Comparison of ENCODE assay signal across 16 cellular contexts in the genomic region with DNA sequence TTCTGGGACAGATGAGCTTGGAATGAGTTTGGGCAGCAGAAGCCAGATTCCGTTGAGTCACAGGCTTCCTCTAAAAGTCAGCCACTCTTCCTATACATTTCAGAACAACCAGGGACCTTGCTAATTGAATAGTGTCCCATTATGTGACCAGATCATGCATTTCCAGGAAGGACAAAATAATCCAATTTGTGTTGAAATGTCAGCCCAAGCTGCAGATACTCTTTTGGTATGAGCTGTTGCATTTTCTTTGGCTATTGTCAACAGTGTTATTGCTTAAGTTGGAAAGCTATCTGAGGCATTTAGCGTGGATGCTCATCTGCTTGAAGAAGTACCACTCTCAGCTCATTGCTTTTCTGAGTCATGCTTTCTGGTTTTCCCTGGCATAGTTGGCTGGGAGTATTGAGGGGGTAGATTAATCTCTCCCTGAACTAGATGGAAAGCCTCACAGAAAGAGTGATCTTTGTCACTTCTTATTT.
DNase-seq lines count a peak whose midpoint lies in the region; ATAC-seq and TF ChIP-seq lines count a peak whose summit lies in the region.
"Had no signal": no experiment of that assay in that cellular context is flagged by ENCODE, and none has a peak within 500 bp of the region (broad histone marks: within the 10 kb centered on the region; RNA-seq: fewer than 3 reads in every experiment).

No MANE protein-coding gene starts in this region.

- 50 to 69% methylated on average over 1 to 2 of the region's 2 CpGs for WGBS in gastroesophageal sphincter (ENCODE audit: low coverage in 1 of 2), 2 donors
- WGBS in suprapubic skin: 68% methylated on average over 2 of the region's 2 CpGs

- H3K36me3 ChIP-seq in gastroesophageal sphincter (no peaks in the 10 kb centered on the region), suprapubic skin (no peaks in the 10 kb centered on the region)
- H3K36me3 ChIP-seq: heart left ventricle had no signal

- no peaks in the 10 kb centered on the region for H3K27me3 ChIP-seq in gastroesophageal sphincter
- no peaks in the 10 kb centered on the region for H3K27me3 ChIP-seq in suprapubic skin
- H3K27me3 ChIP-seq: heart left ventricle, testis had no signal

- no peak for TF ChIP-seq EP300 in gastroesophageal sphincter (IDR thresholded peaks at IDR 0.05)
- no peak for TF ChIP-seq EP300 in suprapubic skin (IDR thresholded peaks at IDR 0.05)

- H3K4me1 ChIP-seq in gastroesophageal sphincter: no peaks in the 10 kb centered on the region
- peaks cover 12% of the 10 kb centered on the region for H3K4me1 ChIP-seq in suprapubic skin
- H3K4me1 ChIP-seq: testis had no signal

- ATAC-seq in gastroesophageal sphincter (peak; percentile 65), HG02678 (IDR thresholded peaks at IDR 0.05; ENCODE audit: unreplicated experiment) (no peak)
- ATAC-seq: GM12878, heart left ventricle, left ventricle myocardium superior had no signal

- peak; percentile 80 for DNase-seq in GM04504 (ENCODE audit: low read depth)
- peak; percentile 86 for DNase-seq in amniotic epithelial cell (ENCODE audit: low read depth)
- DNase-seq in stromal cell of bone marrow (ENCODE audit: low read depth): peak; percentile 68
- DNase-seq in T-helper 1 cell: no peak
- no peak for DNase-seq in suprapubic skin (ENCODE audit: low spot score in 2 of 2)
- DNase-seq: activated B cell treated with CpG ODN at 0.5 μM for 24 hours; activated CD8-positive, alpha-beta memory T cell treated with anti-CD3 and anti-CD28 coated beads, Interleukin-2, amount 50 U/mL, for 4 hours; DMS 273 treated with DMSO at 0.1 percent for 48 hours; heart left ventricle; left ventricle myocardium superior; MM.1S; testis had no signal

- peaks cover 0 to 2% (median 0%) of the 10 kb centered on the region in 3 donors for H3K9me3 ChIP-seq in gastroesophageal sphincter
- H3K9me3 ChIP-seq in suprapubic skin: no peaks in the 10 kb centered on the region
- H3K9me3 ChIP-seq: testis had no signal

- TF ChIP-seq POLR2A in gastroesophageal sphincter (IDR thresholded peaks at IDR 0.05) (no peak), suprapubic skin (IDR thresholded peaks at IDR 0.05) (no peak)

- no peak overlapping the region for H3K4me3 ChIP-seq in gastroesophageal sphincter
- no peak overlapping the region for H3K4me3 ChIP-seq in suprapubic skin
- H3K4me3 ChIP-seq: GM12878, heart left ventricle, skin epidermis, testis had no signal

- TF ChIP-seq CTCF in gastroesophageal sphincter (IDR thresholded peaks at IDR 0.05) (no peak), suprapubic skin (IDR thresholded peaks at IDR 0.05) (no peak)

- H3K27ac ChIP-seq in gastroesophageal sphincter (no peak overlapping the region), suprapubic skin (no peak overlapping the region)
- H3K27ac ChIP-seq: heart left ventricle, testis had no signal

Comparison
In these comparisons a context has a peak if more than half of its experiments do, and no peak if none do; other contexts are left out.
1. DNase-seq: peak in GM04504 (single experiment), amniotic epithelial cell (single experiment) and stromal cell of bone marrow (single experiment); none in T-helper 1 cell (0 of 5) and suprapubic skin (0 of 2).